Comparison of ENCODE assay signal across 9 cellular contexts in genomic region chr22:40400173-40400572, GRCh38. TPM values are rescaled to one million over a fixed set of nuclear protein-coding genes. Genes with fewer than 3 reads are reported as not detected.
A peak's percentile ranks its signal among the peaks of the same experiment; 100 is the strongest.
DNase-seq lines count a peak whose midpoint lies in the region; ATAC-seq and TF ChIP-seq lines count a peak whose summit lies in the region.
"Had no signal": no experiment of that assay in that cellular context is flagged by ENCODE, and none has a peak within 500 bp of the region (broad histone marks: within the 10 kb centered on the region; RNA-seq: fewer than 3 reads in every experiment).

No MANE protein-coding gene starts in this region.

- peak overlapping the region; percentile 45 to 46 for H3K4me3 Mint-ChIP-seq in CD14-positive monocyte
- H3K4me3 Mint-ChIP-seq in immature natural killer cell: peak overlapping the region; percentile 76 to 91 (median 84)

- H3K4me1 Mint-ChIP-seq in CD14-positive monocyte: peaks cover 43% of the 10 kb centered on the region
- peaks cover 74 to 79% of the 10 kb centered on the region in 2 donors for H3K4me1 Mint-ChIP-seq in immature natural killer cell

- DNase-seq in CD14-positive monocyte (ENCODE audit: low spot score) (peak; percentile 64), immature natural killer cell (peak; percentile 50 to 60 (median 55)), NCI-H748 treated with DMSO at 0.1 percent for 48 hours (lab: John Stamatoyannopoulos, UW) (no peak)
- DNase-seq in Jurkat, Clone E6-1 (ENCODE audit: low read depth, low spot score): peak; percentile 85

- H3K36me3 Mint-ChIP-seq in CD14-positive monocyte (peaks cover 40 to 61% of the 10 kb centered on the region in 2 donors), immature natural killer cell (peaks cover 14 to 18% (median 16%) of the 10 kb centered on the region in 3 donors)

- peaks cover 0 to 2% (median 0%) of the 10 kb centered on the region in 7 donors for H3K9me3 Mint-ChIP-seq in CD14-positive monocyte
- no peaks in the 10 kb centered on the region for H3K9me3 Mint-ChIP-seq in immature natural killer cell

- no peak overlapping the region for H3K4me3 ChIP-seq in Jurkat, Clone E6-1 (ENCODE audit: low read length)
- H3K4me3 ChIP-seq: right lobe of liver had no signal

- H3K27me3 Mint-ChIP-seq in CD14-positive monocyte (ENCODE audit: low read depth in 3 of 3) (peaks cover 0 to 4% (median 2%) of the 10 kb centered on the region in 3 donors), immature natural killer cell (ENCODE audit: low read depth in 3 of 3) (peaks cover 7 to 11% (median 9%) of the 10 kb centered on the region in 3 donors)

- no peak for TF ChIP-seq CTCF in CD14-positive monocyte (IDR thresholded peaks at IDR 0.05)
- TF ChIP-seq CTCF in VCaP (conservative IDR thresholded peaks at IDR 0.05): no peak

- 0 out of 2 replicates have a peak overlapping the region, but pooled peaks have one; percentile 32 for H3K27ac ChIP-seq in VCaP
- H3K27ac ChIP-seq: right lobe of liver had no signal

- H3K27ac Mint-ChIP-seq in CD14-positive monocyte (peak overlapping the region; percentile 70 to 89 (median 87)), immature natural killer cell (peak overlapping the region in 5 of 6 donors; percentile 72 to 86 (median 86))

- ATAC-seq in HG03469 (IDR thresholded peaks at IDR 0.05; ENCODE audit: unreplicated experiment): no peak
- ATAC-seq in GM21723 (IDR thresholded peaks at IDR 0.05; ENCODE audit: unreplicated experiment): no peak
- ATAC-seq in HG03442 (IDR thresholded peaks at IDR 0.05; ENCODE audit: unreplicated experiment): no peak
- ATAC-seq: right lobe of liver had no signal

- intact Hi-C loops in CD14-positive monocyte (cut with micrococcal nuclease): no loop called here

RNA-seq across cellular contexts. Expression of gene SGSM3, which starts 29.8 kb away (rescaled TPM):
- polyA plus RNA-seq in CD14-positive monocyte (10 to 100 TPM; 27.9 to 29.1 TPM), immature natural killer cell (10 to 100 TPM; 51.7 to 67.5 (median 59.5) TPM)
- polyA plus RNA-seq in Jurkat, Clone E6-1 (2012; ENCODE audit: insufficient read depth, insufficient read length): 91.5 TPM

RNA-seq across cellular contexts. Expression of gene ADSL, which starts 53.9 kb away (rescaled TPM):
- 10 to 100 TPM; 65.1 to 82.3 TPM for polyA plus RNA-seq in CD14-positive monocyte
- 224 TPM for polyA plus RNA-seq in Jurkat, Clone E6-1 (2012; ENCODE audit: insufficient read depth, insufficient read length)
- 10 to 100 TPM; 57.5 to 59.7 (median 59.3) TPM for polyA plus RNA-seq in immature natural killer cell
